In the genomic region with DNA sequence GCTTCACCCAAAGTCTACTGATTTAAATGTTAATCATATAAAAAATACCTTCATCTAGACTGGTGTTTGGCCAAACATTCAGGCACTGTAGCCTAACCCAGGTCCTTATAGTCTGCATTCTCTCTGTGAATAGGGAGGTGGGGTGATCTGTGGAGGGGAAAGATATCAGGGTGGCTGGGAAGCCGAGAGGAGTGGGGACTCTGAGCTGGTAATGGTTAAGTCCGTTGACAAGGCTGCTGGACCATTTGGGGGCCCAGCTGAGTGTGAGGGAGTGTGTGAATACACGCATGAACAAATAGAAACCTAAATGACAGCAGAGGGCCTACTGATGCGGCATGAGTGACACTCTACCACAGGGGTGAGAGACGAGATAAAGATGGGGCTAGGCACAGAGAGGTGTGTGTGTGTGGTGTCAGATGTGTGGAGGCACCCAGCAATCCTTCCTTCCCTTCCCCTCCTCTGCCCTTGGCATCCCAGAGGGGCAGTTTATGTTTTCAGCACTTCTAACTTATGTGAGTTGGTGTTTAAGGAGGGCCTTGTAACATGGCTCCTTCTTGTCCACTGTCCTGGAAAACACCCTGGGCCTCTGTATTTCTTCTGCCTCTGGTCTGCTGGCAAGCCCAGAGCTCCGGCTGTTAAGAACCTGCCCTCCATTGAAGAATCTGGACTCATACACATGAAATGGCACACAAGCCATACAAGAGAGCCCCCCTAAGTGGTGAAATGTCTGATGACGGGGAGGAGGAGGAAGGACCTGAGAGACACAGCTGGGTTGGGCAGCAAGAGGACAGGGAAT, we compare ENCODE assay signal across 23 cellular contexts.
"Had no signal": no experiment of that assay in that cellular context is flagged by ENCODE, and none has a peak within 500 bp of the region (broad histone marks: within the 10 kb centered on the region; RNA-seq: fewer than 3 reads in every experiment).

No MANE protein-coding gene starts in this region.

- ATAC-seq: activated T-cell treated with anti-CD3 and anti-CD28 coated beads, Interleukin-2, amount 50 U/mL, for 4 hours; K562; T-helper 17 cell; WTC11 had no signal

- H3K9me3 Mint-ChIP-seq: activated CD4-positive, alpha-beta T cell treated with anti-CD3 and anti-CD28 coated beads, Interleukin-2, amount 10 ng/mL, durations not matched to agents 24 days and 14 days; activated naive CD4-positive, alpha-beta T cell treated with anti-CD3 and anti-CD28 coated beads for 36 hours; activated T-cell treated with anti-CD3 and anti-CD28 coated beads, Interleukin-2, amount 50 U/mL, for 4 hours had no signal

- H3K36me3 Mint-ChIP-seq: activated naive CD8-positive, alpha-beta T cell; brain had no signal

- H3K27ac Mint-ChIP-seq: activated CD4-positive, alpha-beta T cell treated with anti-CD3 and anti-CD28 coated beads, Interleukin-2, amount 10 ng/mL, durations not matched to agents 24 days and 14 days; activated naive CD4-positive, alpha-beta T cell treated with anti-CD3 and anti-CD28 coated beads for 36 hours; activated naive CD8-positive, alpha-beta T cell; T-helper 17 cell; WTC11 had no signal

- H3K4me3 Mint-ChIP-seq: activated CD4-positive, alpha-beta T cell treated with anti-CD3 and anti-CD28 coated beads, Interleukin-2, amount 10 ng/mL, durations not matched to agents 24 days and 14 days; activated naive CD4-positive, alpha-beta T cell treated with anti-CD3 and anti-CD28 coated beads for 36 hours; activated naive CD8-positive, alpha-beta T cell; activated T-cell treated with anti-CD3 and anti-CD28 coated beads, Interleukin-2, amount 50 U/mL, for 4 hours; brain; T-helper 17 cell; WTC11 had no signal

- DNase-seq: activated CD4-positive, alpha-beta T cell treated with anti-CD3 and anti-CD28 coated beads for 1 hour; activated CD4-positive, alpha-beta T cell treated with anti-CD3 and anti-CD28 coated beads, Interleukin-2, amount 10 ng/mL, durations not matched to agents 24 days and 14 days; activated CD4-positive, alpha-beta T cell treated with anti-CD3 and anti-CD28 coated beads, Interleukin-2, amount 50 U/mL, for 48 hours; activated CD8-positive, alpha-beta memory T cell treated with anti-CD3 and anti-CD28 coated beads for 24 hours; activated effector memory CD4-positive, alpha-beta T cell treated with anti-CD3 and anti-CD28 coated beads, Interleukin-2, amount 50 U/mL, for 16 hours; activated naive CD4-positive, alpha-beta T cell treated with anti-CD3 and anti-CD28 coated beads for 36 hours; activated T-cell treated with anti-CD3 and anti-CD28 coated beads, Interleukin-2, amount 50 U/mL, for 4 hours; amygdala; Karpas-422; NCI-H1105 treated with DMSO at 0.1 percent for 48 hours; NCI-H1436 treated with DMSO at 0.1 percent for 48 hours; NCI-H187; NCI-H2081 treated with DMSO at 0.1 percent for 48 hours; NCI-H446; NCI-H524; Peyer's patch; SHP77 treated with DMSO at 0.1 percent for 48 hours; T-helper 17 cell; T-helper 9 cell had no signal

- H3K4me1 Mint-ChIP-seq: activated CD4-positive, alpha-beta T cell treated with anti-CD3 and anti-CD28 coated beads, Interleukin-2, amount 10 ng/mL, durations not matched to agents 24 days and 14 days; T-helper 17 cell had no signal
